In genomic region chr2:38125007-38125406, GRCh38 we compare ENCODE assay signal across 24 cellular contexts.
"Had no signal": no experiment of that assay in that cellular context is flagged by ENCODE, and none has a peak within 500 bp of the region (broad histone marks: within the 10 kb centered on the region; RNA-seq: fewer than 3 reads in every experiment).

No MANE protein-coding gene starts in this region.

- H3K27ac ChIP-seq: colonic mucosa, epithelial cell of prostate, foreskin keratinocyte, gastroesophageal sphincter, heart left ventricle, hepatocyte, left lung, lower lobe of right lung had no signal

- H3K4me1 Mint-ChIP-seq: immature natural killer cell had no signal

- H3K27ac Mint-ChIP-seq: dendritic cell treated with granulocyte-macrophage colony-stimulating factor and Interleukin-4, amounts not matched to agents 40 ng/mL and 50 ng/mL, for 4 days; effector memory CD8-positive, alpha-beta T cell; endodermal cell; immature natural killer cell; mesothelial cell of epicardium; naive thymus-derived CD4-positive, alpha-beta T cell had no signal

- DNase-seq: colonic mucosa; cortex of kidney; effector CD8-positive, alpha-beta T cell; effector memory CD8-positive, alpha-beta T cell; endodermal cell; erythroblast; foreskin keratinocyte; heart left ventricle; hypothalamus; immature natural killer cell; islet precursor cell; kidney; kidney glomerular epithelial cell; left lung; left ventricle myocardium superior; lower lobe of right lung; mesenchymal stem cell; naive thymus-derived CD4-positive, alpha-beta T cell had no signal

- ATAC-seq: effector memory CD8-positive, alpha-beta T cell; esophagus mucosa; foreskin keratinocyte; gastroesophageal sphincter; heart left ventricle; left lung; left ventricle myocardium superior; lower lobe of right lung; naive thymus-derived CD4-positive, alpha-beta T cell had no signal

- H3K9me3 ChIP-seq: colonic mucosa had no signal

- H3K27me3 Mint-ChIP-seq: dendritic cell treated with granulocyte-macrophage colony-stimulating factor and Interleukin-4, amounts not matched to agents 40 ng/mL and 50 ng/mL, for 4 days had no signal

- H3K36me3 ChIP-seq: colonic mucosa, gastroesophageal sphincter, heart left ventricle, left lung, lower lobe of right lung had no signal

- H3K4me3 ChIP-seq: colonic mucosa, gastroesophageal sphincter, heart left ventricle, hepatocyte, left lung, lower lobe of right lung had no signal

- H3K4me3 Mint-ChIP-seq: dendritic cell treated with granulocyte-macrophage colony-stimulating factor and Interleukin-4, amounts not matched to agents 40 ng/mL and 50 ng/mL, for 4 days; effector memory CD8-positive, alpha-beta T cell; endodermal cell; immature natural killer cell; mesothelial cell of epicardium; naive thymus-derived CD4-positive, alpha-beta T cell had no signal
